ENCODE assay signal across 10 cellular contexts in genomic region chr22:36493690-36494110, GRCh38. TPM values are rescaled to one million over a fixed set of nuclear protein-coding genes. Genes with fewer than 3 reads are reported as not detected.
DNase-seq lines count a peak whose midpoint lies in the region; ATAC-seq, FAIRE-seq and TF ChIP-seq lines count a peak whose summit lies in the region.
"Had no signal": no experiment of that assay in that cellular context is flagged by ENCODE, and none has a peak within 500 bp of the region (broad histone marks: within the 10 kb centered on the region; RNA-seq: fewer than 3 reads in every experiment).

No MANE protein-coding gene starts in this region.

- peak; percentile 42 for DNase-seq in GM18507 (ENCODE audit: extremely low spot score, insufficient read length, low read depth)
- DNase-seq in UCSD-AML1 (lab: John Stamatoyannopoulos, UW; ENCODE audit: unreplicated experiment): peak; percentile 81
- DNase-seq in nephron progenitor cell: no peak
- DNase-seq in occipital lobe (lab: John Stamatoyannopoulos, UW): no peak
- no peak for DNase-seq in NCI-H524 (lab: John Stamatoyannopoulos, UW)
- no peak for DNase-seq in amniotic stem cell (lab: John Stamatoyannopoulos, UW)
- DNase-seq in DMS79 treated with DMSO at 0.1 percent for 48 hours (lab: John Stamatoyannopoulos, UW): no peak
- DNase-seq: stimulated activated CD4-positive, alpha-beta T cell treated with anti-CD3 and anti-CD28 coated beads, Interleukin-12 subunit alpha, Interleukin-12 subunit beta, amount 100 ng/mL, for 4 hours had no signal

- peaks cover 25% of the 10 kb centered on the region for H3K4me1 Mint-ChIP-seq in nephron progenitor cell

- TF ChIP-seq CTCF in nephron progenitor cell (IDR thresholded peaks at IDR 0.05): no peak

- ATAC-seq in HG03039 (IDR thresholded peaks at IDR 0.05; ENCODE audit: unreplicated experiment): peak; percentile 42

- no peaks in the 10 kb centered on the region for H3K9me3 Mint-ChIP-seq in nephron progenitor cell

- no peak overlapping the region for H3K4me3 Mint-ChIP-seq in nephron progenitor cell

- FAIRE-seq in GM18507 (lab: Jason Lieb, UNC): peak; percentile 92
- FAIRE-seq: bronchial epithelial cell had no signal

- H3K27me3 Mint-ChIP-seq in nephron progenitor cell (ENCODE audit: low read depth, poor library complexity): peaks cover 4% of the 10 kb centered on the region

- peak overlapping the region; percentile 72 for H3K27ac Mint-ChIP-seq in nephron progenitor cell

- peaks cover 41% of the 10 kb centered on the region for H3K36me3 Mint-ChIP-seq in nephron progenitor cell (ENCODE audit: low read depth)

RNA-seq across cellular contexts. Expression of gene TXN2, which starts 12.3 kb away (rescaled TPM):
- 14.3 TPM for total RNA-seq in occipital lobe

RNA-seq across cellular contexts. Expression of gene FOXRED2, which starts 13.1 kb away (rescaled TPM):
- total RNA-seq in occipital lobe: 10.6 TPM

RNA-seq across cellular contexts. Expression of gene EIF3D, which starts 35.3 kb away (rescaled TPM):
- total RNA-seq in occipital lobe: 200 TPM

Comparison
In these comparisons a context has a peak if more than half of its experiments do, and no peak if none do; other contexts are left out.
1. DNase-seq: peak in GM18507 (single experiment) and UCSD-AML1 (single experiment); none in nephron progenitor cell (single experiment), occipital lobe (single experiment), NCI-H524 (0 of 2), amniotic stem cell (single experiment) and DMS79 treated with DMSO at 0.1 percent for 48 hours (single experiment).